15 cellular contexts compared by ENCODE assay signal in the genomic region with DNA sequence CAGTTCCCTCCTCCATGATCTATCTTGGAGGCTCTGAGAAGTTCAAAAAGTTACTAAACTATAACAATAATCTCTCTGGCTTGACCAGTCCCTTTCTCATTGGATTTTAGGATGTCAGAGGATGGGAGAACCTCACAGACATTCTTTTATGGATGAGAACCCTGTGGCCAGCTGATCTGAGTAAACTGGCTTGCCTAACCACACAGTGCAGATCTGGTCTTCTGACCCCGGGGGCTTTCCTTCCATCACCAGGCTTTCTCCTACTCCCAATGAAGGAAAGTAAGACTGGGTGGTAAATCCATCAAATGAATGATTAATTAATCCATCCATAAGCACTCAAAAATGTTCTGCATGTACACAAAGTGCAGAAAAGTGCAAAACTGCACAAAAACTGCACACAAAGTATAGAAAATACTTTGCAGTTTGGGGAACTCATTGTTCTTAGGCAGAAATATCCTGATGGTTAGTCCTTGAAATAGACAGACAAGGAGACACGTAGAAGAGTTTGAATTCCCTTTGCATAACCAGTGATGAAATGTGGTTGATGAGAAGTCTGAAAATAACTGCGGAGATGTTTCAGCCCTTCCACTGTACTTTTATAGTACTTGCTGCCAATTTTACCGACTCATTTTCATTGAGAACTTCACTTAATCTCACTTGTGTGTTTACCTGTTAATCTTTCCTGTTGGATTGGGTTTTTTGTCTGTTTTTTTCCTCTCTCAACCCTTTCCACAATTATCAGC. TPM values are rescaled to one million over a fixed set of nuclear protein-coding genes. Genes with fewer than 3 reads are reported as not detected.
DNase-seq lines count a peak whose midpoint lies in the region; ATAC-seq, FAIRE-seq and TF ChIP-seq lines count a peak whose summit lies in the region.
"Had no signal": no experiment of that assay in that cellular context is flagged by ENCODE, and none has a peak within 500 bp of the region (broad histone marks: within the 10 kb centered on the region; RNA-seq: fewer than 3 reads in every experiment).

No MANE protein-coding gene starts in this region.

- H3K9me2 ChIP-seq in PC-3 (replicated peaks; ENCODE audit: low read length): no peaks in the 10 kb centered on the region

- H3F3A ChIP-seq in PC-3 (ENCODE audit: low read length, unreplicated experiment): no peaks in the 10 kb centered on the region

- H3K79me2 ChIP-seq in PC-3 (ENCODE audit: low read length): peaks cover 10% of the 10 kb centered on the region

- peaks cover 52% of the 10 kb centered on the region for H3K4me1 ChIP-seq in PC-3 (ENCODE audit: insufficient read depth, low read length)
- H3K4me1 ChIP-seq in endodermal cell (ENCODE audit: control insufficient read depth, insufficient read depth, low read length): peaks cover 9% of the 10 kb centered on the region

- TF ChIP-seq POLR2A in GM12892 (IDR thresholded peaks at IDR 0.05; ENCODE audit: low read depth, low read length) (no peak), lower leg skin (IDR thresholded peaks at IDR 0.05) (no peak)

- peaks cover 13% of the 10 kb centered on the region for H3K36me3 Mint-ChIP-seq in endodermal cell (ENCODE audit: low read depth)
- peaks cover 4% of the 10 kb centered on the region for H3K36me3 Mint-ChIP-seq in neural crest cell (ENCODE audit: low read depth)

- H3K4me3 Mint-ChIP-seq in endodermal cell (no peak overlapping the region), neural crest cell (peak overlapping the region; percentile 66)
- H3K4me3 Mint-ChIP-seq: activated B cell treated with CpG ODN at 0.5 μM for 24 hours; activated T-cell treated with anti-CD3 and anti-CD28 coated beads, Interleukin-2, amount 50 U/mL, for 24 hours had no signal

- H3K27me3 ChIP-seq in AG04450 (ENCODE audit: control insufficient read depth, insufficient read depth, low read length) (no peaks in the 10 kb centered on the region), PC-3 (ENCODE audit: low read length) (no peaks in the 10 kb centered on the region), endodermal cell (ENCODE audit: control insufficient read depth, insufficient read depth, low read length, poor library complexity, severe bottlenecking) (peaks cover 15% of the 10 kb centered on the region)
- H3K27me3 ChIP-seq: ovary, upper lobe of left lung had no signal

- H3K36me3 ChIP-seq in PC-3 (ENCODE audit: low read depth, low read length): no peaks in the 10 kb centered on the region
- peaks cover 10% of the 10 kb centered on the region for H3K36me3 ChIP-seq in endodermal cell (ENCODE audit: control insufficient read depth, insufficient read depth, low read length)
- H3K36me3 ChIP-seq: ovary, upper lobe of left lung had no signal

- peaks cover 16% of the 10 kb centered on the region for H3K27me3 Mint-ChIP-seq in endodermal cell (ENCODE audit: insufficient read depth)
- H3K27me3 Mint-ChIP-seq in neural crest cell (ENCODE audit: low read depth): peaks cover 45% of the 10 kb centered on the region

- H3K4me2 ChIP-seq in PC-3 (ENCODE audit: low read length): no peak overlapping the region

- H3K9me3 Mint-ChIP-seq in endodermal cell: peaks cover 4% of the 10 kb centered on the region
- no peaks in the 10 kb centered on the region for H3K9me3 Mint-ChIP-seq in neural crest cell
- H3K9me3 Mint-ChIP-seq: activated B cell treated with CpG ODN at 0.5 μM for 24 hours; activated T-cell treated with anti-CD3 and anti-CD28 coated beads, Interleukin-2, amount 50 U/mL, for 24 hours had no signal

- no peak overlapping the region for H2AFZ ChIP-seq in PC-3 (ENCODE audit: low read length)

- DNase-seq in AG04450 (ENCODE audit: low read depth, low spot score) (no peak), PC-3 (peak; percentile 6), endodermal cell (no peak), neural crest cell (ENCODE audit: low read depth, low spot score) (no peak), left lobe of liver (ENCODE audit: low spot score) (no peak), GM12892 (ENCODE audit: insufficient read length) (no peak), lower leg skin (ENCODE audit: low spot score in 2 of 2) (no peak)
- DNase-seq: activated B cell treated with CpG ODN at 0.5 μM for 24 hours; activated T-cell treated with anti-CD3 and anti-CD28 coated beads, Interleukin-2, amount 50 U/mL, for 24 hours; foreskin melanocyte; left cardiac atrium; ovary; SHP77 treated with DMSO at 0.1 percent for 48 hours; upper lobe of left lung had no signal

- ATAC-seq in PC-3: no peak
- no peak for ATAC-seq in left lobe of liver
- ATAC-seq in GM21786 (IDR thresholded peaks at IDR 0.05; ENCODE audit: unreplicated experiment): no peak

- no TSS peak for BruUV-seq in PC-3 (replicated peaks; lab: Mats Ljungman, UMichigan)

- H3K27ac Mint-ChIP-seq in endodermal cell (no peak overlapping the region), neural crest cell (ENCODE audit: unreplicated experiment) (no peak overlapping the region)
- H3K27ac Mint-ChIP-seq: activated B cell treated with CpG ODN at 0.5 μM for 24 hours; activated T-cell treated with anti-CD3 and anti-CD28 coated beads, Interleukin-2, amount 50 U/mL, for 24 hours had no signal

- no peak overlapping the region for H3K27ac ChIP-seq in AG04450 (ENCODE audit: low read depth, low read length)
- no peak overlapping the region for H3K27ac ChIP-seq in PC-3 (ENCODE audit: low read length)
- H3K27ac ChIP-seq in endodermal cell (ENCODE audit: low read depth, low read length): no peak overlapping the region

- 83 to 87% methylated on average over 3 to 4 of the region's 4 CpGs for WGBS in endodermal cell (ENCODE audit: insufficient coverage in 1 of 2, insufficient read length in 1 of 2), 2 experiments
- 78 to 80% methylated on average over 4 of the region's 4 CpGs for WGBS in lower leg skin, 2 donors

- no peak for FAIRE-seq in GM12892 (lab: Jason Lieb, UNC)

- H3K4me3 ChIP-seq in AG04450 (ENCODE audit: low read depth, low read length) (peak overlapping the region; percentile 5; the same call in 1 of the 2 replicates), PC-3 (ENCODE audit: low read length) (no peak overlapping the region), endodermal cell (ENCODE audit: low read length) (peak overlapping the region; percentile 85), lower leg skin (ENCODE audit: low read depth, poor library complexity, severe bottlenecking) (no peak overlapping the region)
- H3K4me3 ChIP-seq: ovary, upper lobe of left lung had no signal

- CTCF ChIA-PET in AG04450 (lab: Charles Lee) (interaction anchor here (1.8 to 3.3 kb wide), 2 partner anchors 261 to 262 kb away, joined by 12 to 15 read pairs; no protein-coding TSS in a partner anchor), PC-3 (lab: Charles Lee) (no interaction called here)

- intact Hi-C loops in PC-3 (cut with micrococcal nuclease) (no loop called here), lower leg skin (cut with DNase I; ENCODE audit: low total_unique reads) (no loop called here)

- POLR2A ChIA-PET in AG04450 (lab: Yijun Ruan, JAX): interaction anchor here (0.6 to 1.4 kb wide), 8 partner anchors 16 to 212 kb away, joined by 3 to 5 read pairs (median 4); no protein-coding TSS in a partner anchor
- POLR2A ChIA-PET in PC-3 (lab: Charles Lee; ENCODE audit: unreplicated experiment): no interaction called here

- TF ChIP-seq CTCF in AG04450 (IDR thresholded peaks at IDR 0.05; ENCODE audit: low read depth, low read length): no peak
- no peak for TF ChIP-seq CTCF in PC-3 (conservative IDR thresholded peaks at IDR 0.05; ENCODE audit: low read depth, low read length)
- TF ChIP-seq CTCF in endodermal cell (conservative IDR thresholded peaks at IDR 0.05): no peak
- no peak for TF ChIP-seq CTCF in neural crest cell (conservative IDR thresholded peaks at IDR 0.05)
- no peak for TF ChIP-seq CTCF in lower leg skin (IDR thresholded peaks at IDR 0.05)

- H3K4me1 Mint-ChIP-seq in endodermal cell (peaks cover 50% of the 10 kb centered on the region), neural crest cell (peaks cover 38% of the 10 kb centered on the region)

- H3K9ac ChIP-seq in PC-3 (ENCODE audit: low read length) (no peak overlapping the region), endodermal cell (ENCODE audit: extremely low read depth, low read length, poor library complexity, severe bottlenecking) (no peak overlapping the region)

- H4K20me1 ChIP-seq in PC-3 (ENCODE audit: low read length): no peaks in the 10 kb centered on the region

- H3K9me3 ChIP-seq in AG04450 (ENCODE audit: control insufficient read depth, insufficient read depth, low read length): no peaks in the 10 kb centered on the region; the same call in 1 of the 2 replicates
- H3K9me3 ChIP-seq in PC-3 (ENCODE audit: low read length): no peaks in the 10 kb centered on the region
- H3K9me3 ChIP-seq in endodermal cell (ENCODE audit: control insufficient read depth, low read length): peaks cover 10% of the 10 kb centered on the region
- H3K9me3 ChIP-seq: ovary, upper lobe of left lung had no signal

RNA-seq across cellular contexts. Expression of a gene that starts 2.5 kb away (rescaled TPM):
- polyA plus RNA-seq in AG04450 (2011; rRNA removed): 319 and 330 TPM in 2 replicates
- polyA minus RNA-seq in AG04450 (2011; rRNA and poly(A)+ RNA removed): 274 and 343 TPM in 2 replicates
- total RNA-seq in PC-3 (2014; rRNA removed) (8.0 and 8.5 TPM in 2 replicates), endodermal cell (10 to 100 TPM; 27.6 to 38.1 TPM), neural crest cell (4.4 and 4.6 TPM in 2 replicates), left lobe of liver (2.0 TPM), lower leg skin (100 to 1,000 TPM in 1 of 4 donors, 10 to 100 TPM in 3; 69.2 to 129 (median 85.9) TPM)
- polyA plus RNA-seq in endodermal cell (2013, experiment 1 of 2): 13.1 TPM
- polyA plus RNA-seq in endodermal cell (2013, experiment 2 of 2): 11.4 TPM
- not detected for polyA plus RNA-seq in GM12892 (2012; ENCODE audit: missing spikeins)

Comparison
In these comparisons a context has a peak if more than half of its experiments do, and no peak if none do; other contexts are left out.
1. H3K4me3 ChIP-seq: peak in AG04450 (single experiment) and endodermal cell (single experiment); none in PC-3 (single experiment) and lower leg skin (single experiment).